In the genomic region with DNA sequence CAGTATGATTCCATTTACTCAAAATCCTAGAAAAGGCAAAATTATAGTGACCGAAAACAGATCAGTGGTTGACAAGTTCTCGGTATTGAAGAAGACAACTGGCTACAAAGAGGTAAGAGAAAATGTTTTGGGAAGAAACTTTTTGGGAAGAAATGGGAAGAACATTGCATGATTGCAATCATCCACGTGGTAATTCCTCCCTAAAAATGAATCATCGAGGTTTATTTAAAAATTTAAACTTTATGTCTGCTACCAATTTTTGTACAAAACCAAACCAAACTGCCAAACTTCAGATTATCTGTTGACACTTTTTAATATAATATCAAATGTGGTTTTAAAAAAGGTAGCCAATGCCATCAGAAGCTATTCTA, we compare ENCODE assay signal across 1 cellular context.
TF ChIP-seq lines count a peak whose summit lies in the region.

No MANE protein-coding gene starts in this region.

TF ChIP-seq in HEK293, 187 proteins besides CTCF, POLR2A, EP300 and RAD21 (continued from another document):
- no peak for TF ChIP-seq ZBTB17 (tag by site-specific recombination; IDR thresholded peaks at IDR 0.05)
- TF ChIP-seq, protein P1, sequence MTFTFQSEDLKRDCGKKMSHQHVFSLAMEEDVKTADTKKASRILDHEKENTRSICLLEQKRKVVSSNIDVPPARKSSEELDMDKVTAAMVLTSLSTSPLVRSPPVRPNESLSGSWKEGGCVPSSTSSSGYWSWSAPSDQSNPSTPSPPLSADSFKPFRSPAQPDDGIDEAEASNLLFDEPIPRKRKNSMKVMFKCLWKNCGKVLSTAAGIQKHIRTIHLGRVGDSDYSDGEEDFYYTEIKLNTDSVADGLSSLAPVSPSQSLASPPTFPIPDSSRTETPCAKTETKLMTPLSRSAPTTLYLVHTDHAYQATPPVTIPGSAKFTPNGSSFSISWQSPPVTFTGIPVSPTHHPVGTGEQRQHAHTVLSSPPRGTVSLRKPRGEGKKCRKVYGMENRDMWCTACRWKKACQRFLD (tag by site-specific recombination; IDR thresholded peaks at IDR 0.05) = no peak
- no peak for TF ChIP-seq KLF8 (tag by site-specific recombination; IDR thresholded peaks at IDR 0.05)
- TF ChIP-seq ZNF391 (tag by site-specific recombination; IDR thresholded peaks at IDR 0.05; ENCODE audit: borderline replicate concordance, low read depth) = no peak
- no peak for TF ChIP-seq ZNF155 (tag by site-specific recombination; IDR thresholded peaks at IDR 0.05)
- no peak for TF ChIP-seq KLF1 (tag by site-specific recombination; IDR thresholded peaks at IDR 0.05)
- no peak for TF ChIP-seq ZNF548 (tag by site-specific recombination; IDR thresholded peaks at IDR 0.05)
- TF ChIP-seq, protein P2, sequence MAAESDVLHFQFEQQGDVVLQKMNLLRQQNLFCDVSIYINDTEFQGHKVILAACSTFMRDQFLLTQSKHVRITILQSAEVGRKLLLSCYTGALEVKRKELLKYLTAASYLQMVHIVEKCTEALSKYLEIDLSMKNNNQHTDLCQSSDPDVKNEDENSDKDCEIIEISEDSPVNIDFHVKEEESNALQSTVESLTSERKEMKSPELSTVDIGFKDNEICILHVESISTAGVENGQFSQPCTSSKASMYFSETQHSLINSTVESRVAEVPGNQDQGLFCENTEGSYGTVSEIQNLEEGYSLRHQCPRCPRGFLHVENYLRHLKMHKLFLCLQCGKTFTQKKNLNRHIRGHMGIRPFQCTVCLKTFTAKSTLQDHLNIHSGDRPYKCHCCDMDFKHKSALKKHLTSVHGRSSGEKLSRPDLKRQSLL (tag by site-specific recombination; IDR thresholded peaks at IDR 0.05) = no peak
- TF ChIP-seq, protein P3, sequence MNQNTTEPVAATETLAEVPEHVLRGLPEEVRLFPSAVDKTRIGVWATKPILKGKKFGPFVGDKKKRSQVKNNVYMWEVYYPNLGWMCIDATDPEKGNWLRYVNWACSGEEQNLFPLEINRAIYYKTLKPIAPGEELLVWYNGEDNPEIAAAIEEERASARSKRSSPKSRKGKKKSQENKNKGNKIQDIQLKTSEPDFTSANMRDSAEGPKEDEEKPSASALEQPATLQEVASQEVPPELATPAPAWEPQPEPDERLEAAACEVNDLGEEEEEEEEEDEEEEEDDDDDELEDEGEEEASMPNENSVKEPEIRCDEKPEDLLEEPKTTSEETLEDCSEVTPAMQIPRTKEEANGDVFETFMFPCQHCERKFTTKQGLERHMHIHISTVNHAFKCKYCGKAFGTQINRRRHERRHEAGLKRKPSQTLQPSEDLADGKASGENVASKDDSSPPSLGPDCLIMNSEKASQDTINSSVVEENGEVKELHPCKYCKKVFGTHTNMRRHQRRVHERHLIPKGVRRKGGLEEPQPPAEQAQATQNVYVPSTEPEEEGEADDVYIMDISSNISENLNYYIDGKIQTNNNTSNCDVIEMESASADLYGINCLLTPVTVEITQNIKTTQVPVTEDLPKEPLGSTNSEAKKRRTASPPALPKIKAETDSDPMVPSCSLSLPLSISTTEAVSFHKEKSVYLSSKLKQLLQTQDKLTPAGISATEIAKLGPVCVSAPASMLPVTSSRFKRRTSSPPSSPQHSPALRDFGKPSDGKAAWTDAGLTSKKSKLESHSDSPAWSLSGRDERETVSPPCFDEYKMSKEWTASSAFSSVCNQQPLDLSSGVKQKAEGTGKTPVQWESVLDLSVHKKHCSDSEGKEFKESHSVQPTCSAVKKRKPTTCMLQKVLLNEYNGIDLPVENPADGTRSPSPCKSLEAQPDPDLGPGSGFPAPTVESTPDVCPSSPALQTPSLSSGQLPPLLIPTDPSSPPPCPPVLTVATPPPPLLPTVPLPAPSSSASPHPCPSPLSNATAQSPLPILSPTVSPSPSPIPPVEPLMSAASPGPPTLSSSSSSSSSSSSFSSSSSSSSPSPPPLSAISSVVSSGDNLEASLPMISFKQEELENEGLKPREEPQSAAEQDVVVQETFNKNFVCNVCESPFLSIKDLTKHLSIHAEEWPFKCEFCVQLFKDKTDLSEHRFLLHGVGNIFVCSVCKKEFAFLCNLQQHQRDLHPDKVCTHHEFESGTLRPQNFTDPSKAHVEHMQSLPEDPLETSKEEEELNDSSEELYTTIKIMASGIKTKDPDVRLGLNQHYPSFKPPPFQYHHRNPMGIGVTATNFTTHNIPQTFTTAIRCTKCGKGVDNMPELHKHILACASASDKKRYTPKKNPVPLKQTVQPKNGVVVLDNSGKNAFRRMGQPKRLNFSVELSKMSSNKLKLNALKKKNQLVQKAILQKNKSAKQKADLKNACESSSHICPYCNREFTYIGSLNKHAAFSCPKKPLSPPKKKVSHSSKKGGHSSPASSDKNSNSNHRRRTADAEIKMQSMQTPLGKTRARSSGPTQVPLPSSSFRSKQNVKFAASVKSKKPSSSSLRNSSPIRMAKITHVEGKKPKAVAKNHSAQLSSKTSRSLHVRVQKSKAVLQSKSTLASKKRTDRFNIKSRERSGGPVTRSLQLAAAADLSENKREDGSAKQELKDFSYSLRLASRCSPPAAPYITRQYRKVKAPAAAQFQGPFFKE (tag by site-specific recombination; IDR thresholded peaks at IDR 0.05; ENCODE audit: borderline replicate concordance) = no peak
- no peak for TF ChIP-seq ZNF585B (tag by site-specific recombination; IDR thresholded peaks at IDR 0.05)
- TF ChIP-seq, protein P4, sequence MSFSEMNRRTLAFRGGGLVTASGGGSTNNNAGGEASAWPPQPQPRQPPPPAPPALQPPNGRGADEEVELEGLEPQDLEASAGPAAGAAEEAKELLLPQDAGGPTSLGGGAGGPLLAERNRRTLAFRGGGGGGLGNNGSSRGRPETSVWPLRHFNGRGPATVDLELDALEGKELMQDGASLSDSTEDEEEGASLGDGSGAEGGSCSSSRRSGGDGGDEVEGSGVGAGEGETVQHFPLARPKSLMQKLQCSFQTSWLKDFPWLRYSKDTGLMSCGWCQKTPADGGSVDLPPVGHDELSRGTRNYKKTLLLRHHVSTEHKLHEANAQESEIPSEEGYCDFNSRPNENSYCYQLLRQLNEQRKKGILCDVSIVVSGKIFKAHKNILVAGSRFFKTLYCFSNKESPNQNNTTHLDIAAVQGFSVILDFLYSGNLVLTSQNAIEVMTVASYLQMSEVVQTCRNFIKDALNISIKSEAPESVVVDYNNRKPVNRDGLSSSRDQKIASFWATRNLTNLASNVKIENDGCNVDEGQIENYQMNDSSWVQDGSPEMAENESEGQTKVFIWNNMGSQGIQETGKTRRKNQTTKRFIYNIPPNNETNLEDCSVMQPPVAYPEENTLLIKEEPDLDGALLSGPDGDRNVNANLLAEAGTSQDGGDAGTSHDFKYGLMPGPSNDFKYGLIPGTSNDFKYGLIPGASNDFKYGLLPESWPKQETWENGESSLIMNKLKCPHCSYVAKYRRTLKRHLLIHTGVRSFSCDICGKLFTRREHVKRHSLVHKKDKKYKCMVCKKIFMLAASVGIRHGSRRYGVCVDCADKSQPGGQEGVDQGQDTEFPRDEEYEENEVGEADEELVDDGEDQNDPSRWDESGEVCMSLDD (tag by site-specific recombination; IDR thresholded peaks at IDR 0.05) = no peak
- no peak for TF ChIP-seq ZNF664 (tag by site-specific recombination; IDR thresholded peaks at IDR 0.05)
